In the genomic region with DNA sequence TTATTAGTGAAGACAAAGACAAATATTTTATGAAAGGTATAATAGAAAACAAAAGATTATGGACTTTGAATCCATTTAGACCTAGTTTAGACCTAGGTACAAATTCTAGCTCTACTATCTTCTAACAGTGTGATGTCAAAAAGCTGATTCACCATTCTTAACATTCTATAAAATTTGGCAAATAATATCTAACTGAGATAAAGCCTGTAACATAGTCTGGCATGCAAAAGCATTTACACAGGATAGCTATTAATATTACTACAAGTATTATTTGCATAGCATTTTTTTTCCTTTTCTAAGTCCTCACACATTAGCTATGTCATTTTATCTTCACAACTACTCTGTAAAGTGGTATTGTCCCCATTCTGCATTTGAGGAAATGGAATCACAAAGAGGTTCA, we compare ENCODE assay signal across 36 cellular contexts.
"Had no signal": no experiment of that assay in that cellular context is flagged by ENCODE, and none has a peak within 500 bp of the region (broad histone marks: within the 10 kb centered on the region; RNA-seq: fewer than 3 reads in every experiment).

No MANE protein-coding gene starts in this region.

- H3K4me3 ChIP-seq: colonic mucosa, heart left ventricle, left lung, lower lobe of right lung, pancreas, prostate gland, stomach, thyroid gland, upper lobe of left lung, vagina had no signal

- H3K9me3 ChIP-seq: colonic mucosa, heart left ventricle, left lung, lower lobe of right lung, pancreas, prostate gland, stomach, thyroid gland, upper lobe of left lung, vagina had no signal

- FAIRE-seq: bronchial epithelial cell, pancreas, small intestine had no signal

- H3K27ac ChIP-seq: colonic mucosa, heart left ventricle, left lung, lower lobe of right lung, pancreas, prostate gland, stomach, thyroid gland, upper lobe of left lung, vagina had no signal

- ATAC-seq: heart left ventricle; left lung; lower lobe of right lung; naive thymus-derived CD8-positive, alpha-beta T cell; pancreas; sciatic nerve; stimulated activated memory B cell treated with anti-CD40 and anti-IgM and Interleukin-4, amounts not matched to agents 10 μg/mL and 1 μg/mL and 100 μg/mL, for 72 hours; WTC11 had no signal

- H3K36me3 ChIP-seq: colonic mucosa, heart left ventricle, left lung, lower lobe of right lung, pancreas, prostate gland, stomach, thyroid gland, upper lobe of left lung, vagina had no signal

- H3K4me1 ChIP-seq: colonic mucosa, heart left ventricle, left lung, lower lobe of right lung, pancreas, prostate gland, stomach, thyroid gland, upper lobe of left lung, vagina had no signal

- DNase-seq: activated CD4-positive, alpha-beta memory T cell treated with anti-CD3 and anti-CD28 coated beads, Interleukin-2, amount 10 ng/mL, durations not matched to agents 7 days and 5 days; activated CD4-positive, alpha-beta T cell treated with anti-CD3 and anti-CD28 coated beads for 1 hour; activated CD4-positive, alpha-beta T cell treated with anti-CD3 and anti-CD28 coated beads, Interleukin-2, amount 10 ng/mL, durations not matched to agents 7 days and 5 days; activated CD8-positive, alpha-beta memory T cell treated with anti-CD3 and anti-CD28 coated beads, Interleukin-2, amount 50 U/mL, for 48 hours; activated gamma-delta T cell; activated naive CD4-positive, alpha-beta T cell treated with anti-CD3 and anti-CD28 coated beads, Interleukin-2, amount 10 ng/mL, durations not matched to agents 7 days and 5 days; activated naive CD8-positive, alpha-beta T cell treated with anti-CD3 and anti-CD28 coated beads, Interleukin-2, amount 10 ng/mL, durations not matched to agents 7 days and 5 days; activated T-cell treated with anti-CD3 and anti-CD28 coated beads, Interleukin-2, amount 50 U/mL, for 24 hours; amygdala; colonic mucosa; effector memory CD4-positive, alpha-beta T cell; foreskin fibroblast; heart left ventricle; hypothalamus; immature natural killer cell; kidney glomerular epithelial cell; left lung; lower lobe of right lung; mesenchymal stem cell; naive thymus-derived CD8-positive, alpha-beta T cell; nucleus accumbens; pancreas; retina; small intestine; stimulated activated CD4-positive, alpha-beta T cell treated with anti-CD3 and anti-CD28 coated beads, Interleukin-1b, Interleukin-23, amount 100 ng/mL, for 48 hours; stimulated activated CD4-positive, alpha-beta T cell treated with anti-CD3 and anti-CD28 coated beads, Interleukin-4, amount 100 ng/mL, for 4 hours; stimulated activated CD8-positive, alpha-beta memory T cell treated with anti-CD3 and anti-CD28 coated beads, Interleukin-4, amount 100 ng/mL, for 48 hours; stomach; thyroid gland had no signal

- H3K27me3 ChIP-seq: colonic mucosa, heart left ventricle, left lung, pancreas, stomach, thyroid gland, upper lobe of left lung, vagina had no signal
